ENCODE assay signal across 1 cellular context in the genomic region with DNA sequence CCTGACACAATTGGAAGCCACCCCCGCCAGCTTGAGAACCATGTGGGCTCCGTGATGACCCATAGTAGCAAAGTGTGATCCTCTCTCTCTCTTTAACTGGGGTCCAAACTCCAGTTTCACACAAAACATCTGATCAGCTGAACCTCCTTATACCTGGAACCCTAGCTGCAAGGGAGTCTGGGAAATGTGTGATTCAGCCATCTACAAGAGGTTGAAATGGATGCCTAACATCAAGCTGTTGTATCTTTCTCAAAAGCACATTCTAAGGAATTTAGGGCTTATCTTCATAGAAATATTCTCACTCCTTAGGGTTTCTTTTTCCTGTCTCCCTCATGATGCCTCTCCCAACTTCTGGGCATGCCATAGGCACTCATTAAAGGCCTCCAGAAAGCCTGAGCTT.
TF ChIP-seq lines count a peak whose summit lies in the region.

No MANE protein-coding gene starts in this region.

TF ChIP-seq in K562, 482 proteins besides CTCF, POLR2A, EP300 and RAD21 (continued from another document):
- TF ChIP-seq, protein P1, sequence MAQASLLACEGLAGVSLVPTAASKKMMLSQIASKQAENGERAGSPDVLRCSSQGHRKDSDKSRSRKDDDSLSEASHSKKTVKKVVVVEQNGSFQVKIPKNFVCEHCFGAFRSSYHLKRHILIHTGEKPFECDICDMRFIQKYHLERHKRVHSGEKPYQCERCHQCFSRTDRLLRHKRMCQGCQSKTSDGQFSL (CRISPR knock-in tag; IDR thresholded peaks at IDR 0.05) = no peak
- TF ChIP-seq, protein P1 (tag; IDR thresholded peaks at IDR 0.05) = no peak
- 0 out of 2 replicates have a peak, but pooled peaks have one; percentile 44 for TF ChIP-seq TRIM28 (IDR thresholded peaks at IDR 0.05)
- TF ChIP-seq KLF16 (IDR thresholded peaks at IDR 0.05) = no peak
